8 cellular contexts compared by ENCODE assay signal in genomic region chr6:17707371-17707651, GRCh38. TPM values are rescaled to one million over a fixed set of nuclear protein-coding genes. Genes with fewer than 3 reads are reported as not detected.
DNase-seq lines count a peak whose midpoint lies in the region; FAIRE-seq and TF ChIP-seq lines count a peak whose summit lies in the region.

No MANE protein-coding gene starts in this region.

- peaks cover 21% of the 10 kb centered on the region for H3K4me1 ChIP-seq in MM.1S (ENCODE audit: low read length)

- H3K9ac ChIP-seq in MM.1S (ENCODE audit: low read length) = peak overlapping the region; percentile 100; the same call in 1 of the 2 replicates

- no peaks in the 10 kb centered on the region for H3K27me3 ChIP-seq in MM.1S (replicated peaks; ENCODE audit: insufficient read depth, low read length)

- H3K4me3 Mint-ChIP-seq in chondrocyte (ENCODE audit: unreplicated experiment) = peak overlapping the region; percentile 87
- peak overlapping the region; percentile 98 for H3K4me3 Mint-ChIP-seq in nephron

- H4K20me1 ChIP-seq in MM.1S (ENCODE audit: insufficient read depth, low read length) = no peaks in the 10 kb centered on the region

- FAIRE-seq in GM12892 (lab: Jason Lieb, UNC) = no peak

- no peaks in the 10 kb centered on the region for H3K9me2 ChIP-seq in MM.1S (replicated peaks; ENCODE audit: insufficient read depth, low read length)

- peaks cover 50% of the 10 kb centered on the region for H3K79me2 ChIP-seq in MM.1S (ENCODE audit: low read length)

- H3F3A ChIP-seq in MM.1S (ENCODE audit: insufficient read depth, low read length) = peaks cover 33% of the 10 kb centered on the region

- peak overlapping the region; percentile 84 for H3K4me2 ChIP-seq in MM.1S (ENCODE audit: low read depth, low read length)

- H3K36me3 Mint-ChIP-seq in chondrocyte (ENCODE audit: low read depth) (no peaks in the 10 kb centered on the region), nephron (ENCODE audit: low read depth) (no peaks in the 10 kb centered on the region)

- peak overlapping the region; percentile 99 for H3K27ac Mint-ChIP-seq in chondrocyte (ENCODE audit: unreplicated experiment)
- H3K27ac Mint-ChIP-seq in nephron = peak overlapping the region; percentile 93 to 99 (median 98)

- H3K4me3 ChIP-seq in MM.1S (ENCODE audit: low read length) = peak overlapping the region; percentile 95

- H2AFZ ChIP-seq in MM.1S (ENCODE audit: low read length) = peak overlapping the region; percentile 60

- no peaks in the 10 kb centered on the region for H3K27me3 Mint-ChIP-seq in chondrocyte (ENCODE audit: low read depth)
- no peaks in the 10 kb centered on the region for H3K27me3 Mint-ChIP-seq in nephron (ENCODE audit: low read depth)

- H3K27ac ChIP-seq in C4-2B = peak overlapping the region; percentile 98; the same call in 1 of the 2 replicates
- H3K27ac ChIP-seq in MM.1S (ENCODE audit: low read length) = peak overlapping the region; percentile 100; the same call in 1 of the 2 replicates

- H3K36me3 ChIP-seq in MM.1S (replicated peaks; ENCODE audit: insufficient read depth, low read length) = no peaks in the 10 kb centered on the region; the same call in 1 of the 2 replicates

- H3K4me1 Mint-ChIP-seq in chondrocyte (ENCODE audit: low read depth) (peaks cover 35% of the 10 kb centered on the region), nephron (peaks cover 9% of the 10 kb centered on the region)

- TF ChIP-seq CTCF in C4-2B (conservative IDR thresholded peaks at IDR 0.05) = no peak
- TF ChIP-seq CTCF in MM.1S (IDR thresholded peaks at IDR 0.05; ENCODE audit: low read length) = no peak
- TF ChIP-seq CTCF in chondrocyte (IDR thresholded peaks at IDR 0.05) = no peak
- TF ChIP-seq CTCF in nephron (IDR thresholded peaks at IDR 0.05; ENCODE audit: unreplicated experiment in 3 of 3) = no peak

- DNase-seq in MM.1S (no peak), chondrocyte (ENCODE audit: low spot score) (no peak), cerebellar nuclear complex (lab: John Stamatoyannopoulos, UW) (no peak), GM12892 (ENCODE audit: insufficient read length) (no peak), NCI-H2107 treated with DMSO at 0.1 percent for 48 hours (lab: John Stamatoyannopoulos, UW; ENCODE audit: unreplicated experiment) (no peak), Ammon's horn (ENCODE audit: low spot score) (no peak)

- H3K9me3 ChIP-seq in MM.1S (replicated peaks; ENCODE audit: insufficient read depth, low read length) = no peaks in the 10 kb centered on the region

- TF ChIP-seq POLR2A in GM12892 (IDR thresholded peaks at IDR 0.05; ENCODE audit: low read depth, low read length) = no peak

- H3K9me3 Mint-ChIP-seq in chondrocyte (ENCODE audit: low read depth) (no peaks in the 10 kb centered on the region), nephron (no peaks in the 10 kb centered on the region)

RNA-seq across cellular contexts. Expression of gene NUP153, which starts 0.6 kb away (rescaled TPM):
- 23.9 to 30.5 TPM (median 24.3 TPM) in 3 replicates for total RNA-seq in chondrocyte
- 33.3 TPM for polyA plus RNA-seq in GM12892 (2012; ENCODE audit: missing spikeins)
